Comparison of ENCODE assay signal across 8 cellular contexts in the genomic region with DNA sequence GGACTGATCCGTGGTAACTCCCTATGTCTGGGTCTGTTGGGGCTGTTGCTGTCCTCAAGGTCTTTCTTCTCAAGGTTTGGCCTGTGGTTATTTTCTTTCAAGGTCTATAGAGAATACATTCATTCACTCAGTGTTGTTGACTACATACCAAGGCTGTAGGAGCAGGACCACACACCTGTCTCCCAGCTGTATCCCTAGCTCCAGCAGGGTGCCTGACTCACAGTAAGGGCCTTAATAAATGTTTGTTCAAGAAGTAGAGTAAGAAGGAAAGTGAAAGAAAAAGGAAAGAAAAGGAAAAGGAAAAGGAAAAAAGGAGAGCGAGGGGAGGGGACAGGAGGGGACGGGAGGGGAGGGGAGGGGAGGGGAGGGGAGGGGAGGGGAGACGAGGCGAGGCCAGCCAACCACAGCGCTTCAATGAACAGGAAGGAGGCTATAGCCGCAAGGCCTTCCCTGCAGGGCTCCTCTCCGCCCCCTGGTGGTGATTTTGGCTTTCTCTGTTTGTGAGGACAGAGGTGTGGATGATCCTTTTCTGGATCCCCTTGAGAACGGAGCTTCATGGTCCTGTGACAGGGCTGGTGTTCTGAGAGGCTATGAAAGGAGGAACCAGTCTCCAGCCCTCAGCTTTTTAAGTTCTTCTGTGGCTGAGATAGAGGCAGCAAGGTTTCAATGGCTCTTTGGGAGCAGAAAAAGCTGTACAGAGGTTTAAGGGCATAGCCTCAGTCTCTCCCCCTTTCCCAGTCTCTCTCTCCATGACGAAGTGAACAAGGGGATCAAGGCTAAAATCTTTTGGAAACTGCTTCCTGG.
DNase-seq lines count a peak whose midpoint lies in the region; ATAC-seq lines count a peak whose summit lies in the region.

No MANE protein-coding gene starts in this region.

- ATAC-seq in HG02970 (IDR thresholded peaks at IDR 0.05; ENCODE audit: low FRiP score, unreplicated experiment) (no peak), GM19467 (IDR thresholded peaks at IDR 0.05; ENCODE audit: unreplicated experiment) (no peak)

- DNase-seq in NCI-H2196 (lab: John Stamatoyannopoulos, UW; ENCODE audit: unreplicated experiment) (peak; percentile 24), NCI-H2196 treated with DMSO at 0.1 percent for 48 hours (lab: John Stamatoyannopoulos, UW; ENCODE audit: unreplicated experiment) (no peak), NCI-H82 (lab: John Stamatoyannopoulos, UW) (peak; percentile 72), germinal center (ENCODE audit: low spot score) (peak; percentile 54)
- peak; percentile 60 for DNase-seq in activated CD8-positive, alpha-beta memory T cell treated with anti-CD3 and anti-CD28 coated beads, Interleukin-2, amount 50 U/mL, for 4 hours
- peak; percentile 59 for DNase-seq in stimulated activated CD8-positive, alpha-beta memory T cell treated with anti-CD3 and anti-CD28 coated beads, Interleukin-15, amount 100 ng/mL, for 1 hour (ENCODE audit: low read depth)
